Comparison of ENCODE assay signal across 16 cellular contexts in genomic region chr3:117706037-117706436, GRCh38.
DNase-seq lines count a peak whose midpoint lies in the region; ATAC-seq lines count a peak whose summit lies in the region.
"Had no signal": no experiment of that assay in that cellular context is flagged by ENCODE, and none has a peak within 500 bp of the region (broad histone marks: within the 10 kb centered on the region; RNA-seq: fewer than 3 reads in every experiment).

No MANE protein-coding gene starts in this region.

- no peak overlapping the region for H3K14ac ChIP-seq in trophoblast cell (ENCODE audit: low read length)

- H3K9ac ChIP-seq in adipocyte (ENCODE audit: low read length): peak overlapping the region; percentile 42
- no peak overlapping the region for H3K9ac ChIP-seq in trophoblast cell (ENCODE audit: low read length)

- H2AK5ac ChIP-seq in trophoblast cell (ENCODE audit: low read length): no peak overlapping the region

- no peak overlapping the region for H2BK12ac ChIP-seq in trophoblast cell (ENCODE audit: low read length)

- no peak overlapping the region for H4K8ac ChIP-seq in trophoblast cell (ENCODE audit: low read depth, low read length)

- H4K12ac ChIP-seq in trophoblast cell (ENCODE audit: low read depth, low read length): no peak overlapping the region

- DNase-seq in GM04503 (ENCODE audit: low read depth) (peak; percentile 97), adipocyte (ENCODE audit: low read depth) (peak; percentile 86), fibroblast of peridontal ligament (ENCODE audit: extremely low read depth) (peak; percentile 99), trophoblast cell (peak; percentile 72 to 81), HPDE6-E6E7 (ENCODE audit: extremely low spot score) (no peak), CD1c-positive myeloid dendritic cell (ENCODE audit: extremely low spot score) (no peak)
- no peak for DNase-seq in activated T-cell treated with anti-CD3 and anti-CD28 coated beads, Interleukin-2, amount 50 U/mL, for 1 hour
- DNase-seq: activated gamma-delta T cell; CD4-positive, alpha-beta memory T cell; effector memory CD4-positive, alpha-beta T cell; NCI-H2029; NCI-H526 treated with DMSO at 0.1 percent for 48 hours; stimulated activated naive CD8-positive, alpha-beta T cell treated with anti-CD3 and anti-CD28 coated beads, Interleukin-15, amount 100 ng/mL, for 72 hours; WERI-Rb-1 had no signal

- H3K4me2 ChIP-seq in trophoblast cell (ENCODE audit: low read length): no peak overlapping the region

- H3K27me3 ChIP-seq in adipocyte (replicated peaks; ENCODE audit: control insufficient read depth, insufficient read depth, low read length) (no peaks in the 10 kb centered on the region), trophoblast cell (ENCODE audit: insufficient read depth, low read length) (no peaks in the 10 kb centered on the region)

- no CpG with 5 or more reads among the region's 1 CpG for WGBS in trophoblast cell (ENCODE audit: extremely low coverage, insufficient coverage, insufficient read length)

- no peaks in the 10 kb centered on the region for H3K79me2 ChIP-seq in trophoblast cell (ENCODE audit: control insufficient read depth, insufficient read depth, low read length, poor library complexity)

- no peaks in the 10 kb centered on the region for H3K79me1 ChIP-seq in trophoblast cell (ENCODE audit: low read length)

- H2BK5ac ChIP-seq in trophoblast cell (ENCODE audit: low read depth, low read length, poor library complexity): no peak overlapping the region

- H3K23ac ChIP-seq in trophoblast cell (ENCODE audit: low read length): no peak overlapping the region

- H4K91ac ChIP-seq in trophoblast cell (ENCODE audit: low read depth, low read length): no peak overlapping the region

- no peak for ATAC-seq in HG02759 (IDR thresholded peaks at IDR 0.05; ENCODE audit: unreplicated experiment)
- ATAC-seq: Panc1; stimulated activated naive CD8-positive, alpha-beta T cell treated with anti-CD3 and anti-CD28 coated beads, Interleukin-15, amount 100 ng/mL, for 72 hours had no signal

- H3K9me3 ChIP-seq in adipocyte (ENCODE audit: control insufficient read depth, low read length) (no peaks in the 10 kb centered on the region), trophoblast cell (ENCODE audit: insufficient read depth, low read depth, low read length) (no peaks in the 10 kb centered on the region)

- H3K4ac ChIP-seq in trophoblast cell (ENCODE audit: low read depth, low read length): no peak overlapping the region

- peaks cover 24% of the 10 kb centered on the region for H3K4me1 ChIP-seq in adipocyte (ENCODE audit: control insufficient read depth, insufficient read depth, low read length)
- H3K4me1 ChIP-seq in trophoblast cell (ENCODE audit: control insufficient read depth in 1 of 2, insufficient read depth in 2 of 2, low read length in 2 of 2): no peaks in the 10 kb centered on the region

- H2AFZ ChIP-seq in trophoblast cell (ENCODE audit: insufficient read depth, low read length, poor library complexity): no peak overlapping the region

- H2BK120ac ChIP-seq in trophoblast cell (ENCODE audit: insufficient read depth, low read length, poor library complexity): no peak overlapping the region

- H3K36me3 ChIP-seq in adipocyte (ENCODE audit: control insufficient read depth, insufficient read depth, low read length, severe bottlenecking): no peaks in the 10 kb centered on the region
- no peaks in the 10 kb centered on the region for H3K36me3 ChIP-seq in trophoblast cell (ENCODE audit: control insufficient read depth in 1 of 2, insufficient read depth in 2 of 2, low read length in 2 of 2)
- H3K36me3 ChIP-seq: WERI-Rb-1 had no signal

- H3K27ac ChIP-seq in trophoblast cell (ENCODE audit: low read depth, low read length): no peak overlapping the region
- H3K27ac ChIP-seq: WERI-Rb-1 had no signal

- H3K4me3 ChIP-seq in adipocyte (ENCODE audit: low read length) (peak overlapping the region; percentile 36), trophoblast cell (ENCODE audit: low read depth, low read length) (no peak overlapping the region)

- H3K18ac ChIP-seq in trophoblast cell (ENCODE audit: low read length): no peak overlapping the region

Comparison
In these comparisons a context has a peak if more than half of its experiments do, and no peak if none do; other contexts are left out.
1. DNase-seq: peak in GM04503 (single experiment), adipocyte (single experiment), fibroblast of peridontal ligament (single experiment) and trophoblast cell (2 of 2); none in HPDE6-E6E7 (single experiment), CD1c-positive myeloid dendritic cell (single experiment) and activated T-cell treated with anti-CD3 and anti-CD28 coated beads, Interleukin-2, amount 50 U/mL, for 1 hour (single experiment).